23 cellular contexts compared by ENCODE assay signal in genomic region chr15:101470548-101471239, GRCh38. TPM values are rescaled to one million over a fixed set of nuclear protein-coding genes. Genes with fewer than 3 reads are reported as not detected.
DNase-seq lines count a peak whose midpoint lies in the region; ATAC-seq and TF ChIP-seq lines count a peak whose summit lies in the region.
"Had no signal": no experiment of that assay in that cellular context is flagged by ENCODE, and none has a peak within 500 bp of the region (broad histone marks: within the 10 kb centered on the region; RNA-seq: fewer than 3 reads in every experiment).

No MANE protein-coding gene starts in this region.

- H3K27me3 ChIP-seq in breast epithelium, result no peaks in the 10 kb centered on the region
- H3K27me3 ChIP-seq in smooth muscle cell (ENCODE audit: low read depth), result no peaks in the 10 kb centered on the region

- no peak overlapping the region for H3K9ac ChIP-seq in smooth muscle cell (ENCODE audit: low read depth)
- H3K9ac ChIP-seq: GM23248 had no signal

- H3K27ac ChIP-seq in breast epithelium, result no peak overlapping the region
- peak overlapping the region; percentile 73 for H3K27ac ChIP-seq in cingulate gyrus (ENCODE audit: low read depth, low read length)
- H3K27ac ChIP-seq in smooth muscle cell (ENCODE audit: low read depth), result no peak overlapping the region
- H3K27ac ChIP-seq: GM23248, skin epidermis, VCaP had no signal

- H3K4me1 ChIP-seq in breast epithelium, result no peaks in the 10 kb centered on the region
- H3K4me1 ChIP-seq in smooth muscle cell (ENCODE audit: low read depth), result peaks cover 6% of the 10 kb centered on the region

- ATAC-seq in left lobe of liver, result peak; percentile 25
- no peak for ATAC-seq in stimulated activated effector memory CD8-positive, alpha-beta T cell treated with anti-CD3 and anti-CD28 coated beads, Interleukin-12 subunit alpha, Interleukin-12 subunit beta, amount 100 ng/mL, for 72 hours
- ATAC-seq in HG03442 (IDR thresholded peaks at IDR 0.05; ENCODE audit: unreplicated experiment), result no peak
- ATAC-seq in GM18520 (IDR thresholded peaks at IDR 0.05; ENCODE audit: unreplicated experiment), result no peak
- ATAC-seq: PC-3 had no signal

- no peak overlapping the region for H3K27ac Mint-ChIP-seq in MCF 10A (ENCODE audit: low read depth, unreplicated experiment)
- no peak overlapping the region for H3K27ac Mint-ChIP-seq in stimulated activated effector memory CD8-positive, alpha-beta T cell treated with anti-CD3 and anti-CD28 coated beads, Interleukin-12 subunit alpha, Interleukin-12 subunit beta, amount 100 ng/mL, for 72 hours
- H3K27ac Mint-ChIP-seq: activated CD4-positive, alpha-beta T cell treated with anti-CD3 and anti-CD28 coated beads, Interleukin-2, amount 10 ng/mL, durations not matched to agents 7 days and 5 days; activated naive CD4-positive, alpha-beta T cell treated with anti-CD3 and anti-CD28 coated beads, Interleukin-2, amount 50 U/mL, for 24 hours; CD4-positive, alpha-beta memory T cell; IgD-negative memory B cell; type B pancreatic cell had no signal

- peaks cover 6% of the 10 kb centered on the region for H3K36me3 Mint-ChIP-seq in MCF 10A (ENCODE audit: insufficient read depth, unreplicated experiment)
- H3K36me3 Mint-ChIP-seq in stimulated activated effector memory CD8-positive, alpha-beta T cell treated with anti-CD3 and anti-CD28 coated beads, Interleukin-12 subunit alpha, Interleukin-12 subunit beta, amount 100 ng/mL, for 72 hours, result no peaks in the 10 kb centered on the region
- H3K36me3 Mint-ChIP-seq: activated naive CD4-positive, alpha-beta T cell treated with anti-CD3 and anti-CD28 coated beads, Interleukin-2, amount 50 U/mL, for 24 hours; CD4-positive, alpha-beta memory T cell; IgD-negative memory B cell; type B pancreatic cell had no signal

- no peaks in the 10 kb centered on the region for H3F3A ChIP-seq in smooth muscle cell (ENCODE audit: low read depth)

- H4K20me1 ChIP-seq in smooth muscle cell (ENCODE audit: low read depth), result no peaks in the 10 kb centered on the region

- peak overlapping the region; percentile 40 for H2AFZ ChIP-seq in smooth muscle cell (ENCODE audit: low read depth)
- H2AFZ ChIP-seq: GM23248 had no signal

- no peaks in the 10 kb centered on the region for H3K27me3 Mint-ChIP-seq in MCF 10A (ENCODE audit: insufficient read depth, unreplicated experiment)

- POLR2A ChIA-PET in MCF 10A (lab: Yijun Ruan, JAX), result no interaction called here

- H3K9me3 ChIP-seq in breast epithelium (no peaks in the 10 kb centered on the region), smooth muscle cell (replicated peaks; ENCODE audit: low read depth) (peaks cover 3% of the 10 kb centered on the region)

- WGBS in smooth muscle cell (ENCODE audit: low lambda C conversion rate), result 45% methylated on average over 15 of the region's 15 CpGs

- H3K79me2 ChIP-seq in smooth muscle cell (ENCODE audit: low read depth), result no peaks in the 10 kb centered on the region

- TF ChIP-seq POLR2A in breast epithelium (IDR thresholded peaks at IDR 0.05), result no peak

- no TSS peak for BruUV-seq in MCF 10A (replicated peaks; lab: Mats Ljungman, UMichigan)

- CTCF ChIA-PET in MCF 10A (lab: Yijun Ruan, JAX), result interaction anchor here (0.6 to 1.1 kb wide), 2 partner anchors 12 to 1439 kb away, joined by 3 to 4 read pairs; no protein-coding TSS in a partner anchor

- no peaks in the 10 kb centered on the region for H3K4me1 Mint-ChIP-seq in MCF 10A (ENCODE audit: insufficient read depth, unreplicated experiment)
- no peaks in the 10 kb centered on the region for H3K4me1 Mint-ChIP-seq in stimulated activated effector memory CD8-positive, alpha-beta T cell treated with anti-CD3 and anti-CD28 coated beads, Interleukin-12 subunit alpha, Interleukin-12 subunit beta, amount 100 ng/mL, for 72 hours
- H3K4me1 Mint-ChIP-seq: activated CD4-positive, alpha-beta T cell treated with anti-CD3 and anti-CD28 coated beads, Interleukin-2, amount 10 ng/mL, durations not matched to agents 7 days and 5 days; activated naive CD4-positive, alpha-beta T cell treated with anti-CD3 and anti-CD28 coated beads, Interleukin-2, amount 50 U/mL, for 24 hours; CD4-positive, alpha-beta memory T cell; IgD-negative memory B cell had no signal

- no peaks in the 10 kb centered on the region for H3K36me3 ChIP-seq in breast epithelium
- H3K36me3 ChIP-seq in smooth muscle cell (ENCODE audit: low read depth), result no peaks in the 10 kb centered on the region

- H3K4me3 ChIP-seq in breast epithelium (peak overlapping the region in 2 of 3 donors; percentile 6 to 16), smooth muscle cell (peak overlapping the region; percentile 19)
- H3K4me3 ChIP-seq: GM23248, skin epidermis had no signal

- intact Hi-C loops in breast epithelium (cut with DNase I; ENCODE audit: low total_unique reads), result no loop called here
- intact Hi-C loops in MCF 10A (cut with micrococcal nuclease), result no loop called here

- TF ChIP-seq CTCF in breast epithelium (IDR thresholded peaks at IDR 0.05) (no peak), MCF 10A (IDR thresholded peaks at IDR 0.05; ENCODE audit: unreplicated experiment) (no peak), smooth muscle cell (IDR thresholded peaks at IDR 0.05; ENCODE audit: borderline replicate concordance, insufficient read depth, poor library complexity, severe bottlenecking) (no peak)

- H3K9me3 Mint-ChIP-seq in MCF 10A (ENCODE audit: unreplicated experiment), result peaks cover 7% of the 10 kb centered on the region
- peaks cover 4% of the 10 kb centered on the region for H3K9me3 Mint-ChIP-seq in stimulated activated effector memory CD8-positive, alpha-beta T cell treated with anti-CD3 and anti-CD28 coated beads, Interleukin-12 subunit alpha, Interleukin-12 subunit beta, amount 100 ng/mL, for 72 hours
- H3K9me3 Mint-ChIP-seq: activated CD4-positive, alpha-beta T cell treated with anti-CD3 and anti-CD28 coated beads, Interleukin-2, amount 10 ng/mL, durations not matched to agents 7 days and 5 days; activated naive CD4-positive, alpha-beta T cell treated with anti-CD3 and anti-CD28 coated beads, Interleukin-2, amount 50 U/mL, for 24 hours had no signal

- no peak for DNase-seq in breast epithelium (ENCODE audit: low spot score in 2 of 2)
- no peak for DNase-seq in MCF 10A (ENCODE audit: unreplicated experiment)
- DNase-seq in left lobe of liver (ENCODE audit: low spot score), result peak; percentile 37
- DNase-seq in smooth muscle cell (lab: John Stamatoyannopoulos, UW; ENCODE audit: unreplicated experiment), result no peak
- DNase-seq in stimulated activated effector memory CD8-positive, alpha-beta T cell treated with anti-CD3 and anti-CD28 coated beads, Interleukin-12 subunit alpha, Interleukin-12 subunit beta, amount 100 ng/mL, for 72 hours (ENCODE audit: low spot score in 2 of 2), result no peak
- DNase-seq: activated CD4-positive, alpha-beta T cell treated with anti-CD3 and anti-CD28 coated beads, Interleukin-2, amount 10 ng/mL, durations not matched to agents 7 days and 5 days; CD4-positive, alpha-beta memory T cell; DMS 273 treated with DMSO at 0.1 percent for 48 hours; EL; GM23248; NCI-H1092 treated with DMSO at 0.1 percent for 48 hours; NCI-H1930; NCI-H524 treated with DMSO at 0.1 percent for 48 hours; PC-3; stimulated activated CD4-positive, alpha-beta T cell treated with anti-CD3 and anti-CD28 coated beads, Interleukin-1b, Interleukin-23, amount 100 ng/mL, for 48 hours had no signal

- H3K4me3 Mint-ChIP-seq in MCF 10A (ENCODE audit: unreplicated experiment), result no peak overlapping the region
- no peak overlapping the region for H3K4me3 Mint-ChIP-seq in stimulated activated effector memory CD8-positive, alpha-beta T cell treated with anti-CD3 and anti-CD28 coated beads, Interleukin-12 subunit alpha, Interleukin-12 subunit beta, amount 100 ng/mL, for 72 hours
- H3K4me3 Mint-ChIP-seq: activated CD4-positive, alpha-beta T cell treated with anti-CD3 and anti-CD28 coated beads, Interleukin-2, amount 10 ng/mL, durations not matched to agents 7 days and 5 days; activated naive CD4-positive, alpha-beta T cell treated with anti-CD3 and anti-CD28 coated beads, Interleukin-2, amount 50 U/mL, for 24 hours; CD4-positive, alpha-beta memory T cell; IgD-negative memory B cell; type B pancreatic cell had no signal

- peak overlapping the region; percentile 54 for H3K4me2 ChIP-seq in smooth muscle cell

RNA-seq across cellular contexts. Expression of gene PCSK6, which starts 18.8 kb away (rescaled TPM):
- 10 to 100 TPM in 2 of 3 donors, 1 to 10 TPM in 1; 7.2 to 19.7 (median 18.0) TPM for total RNA-seq in breast epithelium
- 29.8 and 30.8 TPM in 2 replicates for total RNA-seq in MCF 10A (2022)
- 180 TPM for total RNA-seq in left lobe of liver
- total RNA-seq in smooth muscle cell, result 17.5 and 21.2 TPM in 2 replicates
- polyA plus RNA-seq in smooth muscle cell, result 17.4 and 17.5 TPM in 2 replicates
- total RNA-seq: GM23248 had no signal
